Comparison of ENCODE assay signal across 29 cellular contexts in genomic region chr5:83469075-83469474, GRCh38. TPM values are rescaled to one million over a fixed set of nuclear protein-coding genes. Genes with fewer than 3 reads are reported as not detected.
"Had no signal": no experiment of that assay in that cellular context is flagged by ENCODE, and none has a peak within 500 bp of the region (broad histone marks: within the 10 kb centered on the region; RNA-seq: fewer than 3 reads in every experiment).

No MANE protein-coding gene starts in this region.

- DNase-seq: activated B cell treated with CpG ODN at 0.5 μM for 24 hours; activated CD4-positive, alpha-beta memory T cell treated with anti-CD3 and anti-CD28 coated beads, Interleukin-2, amount 10 ng/mL, durations not matched to agents 7 days and 5 days; activated CD4-positive, alpha-beta T cell treated with anti-CD3 and anti-CD28 coated beads, Interleukin-2, amount 10 ng/mL, durations not matched to agents 24 days and 14 days; activated CD8-positive, alpha-beta memory T cell treated with anti-CD3 and anti-CD28 coated beads, Interleukin-2, amount 50 U/mL, for 48 hours; activated gamma-delta T cell; activated naive CD4-positive, alpha-beta T cell; activated naive CD4-positive, alpha-beta T cell treated with anti-CD3 and anti-CD28 coated beads, Interleukin-2, amount 10 ng/mL, durations not matched to agents 7 days and 5 days; activated naive CD8-positive, alpha-beta T cell treated with anti-CD3 and anti-CD28 coated beads, Interleukin-2, amount 10 ng/mL, durations not matched to agents 7 days and 5 days; activated T-cell treated with anti-CD3 and anti-CD28 coated beads for 4 hours; activated T-cell treated with anti-CD3 and anti-CD28 coated beads, Interleukin-2, amount 50 U/mL, for 24 hours; activated T-cell treated with anti-CD3 and anti-CD28 coated beads, Interleukin-2, amount 50 U/mL, for 72 hours; central memory CD4-positive, alpha-beta T cell; cerebellar nuclear complex; colonic mucosa; effector CD8-positive, alpha-beta T cell; foreskin fibroblast; head of caudate nucleus; T-helper 1 cell; T-helper 17 cell; T1000; WERI-Rb-1 had no signal

- H3K4me3 Mint-ChIP-seq: activated B cell treated with CpG ODN at 0.5 μM for 24 hours; activated CD4-positive, alpha-beta memory T cell treated with anti-CD3 and anti-CD28 coated beads, Interleukin-2, amount 10 ng/mL, durations not matched to agents 7 days and 5 days; activated CD4-positive, alpha-beta T cell treated with anti-CD3 and anti-CD28 coated beads, Interleukin-2, amount 10 ng/mL, durations not matched to agents 24 days and 14 days; activated naive CD4-positive, alpha-beta T cell treated with anti-CD3 and anti-CD28 coated beads, Interleukin-2, amount 10 ng/mL, durations not matched to agents 7 days and 5 days; activated naive CD8-positive, alpha-beta T cell treated with anti-CD3 and anti-CD28 coated beads, Interleukin-2, amount 10 ng/mL, durations not matched to agents 7 days and 5 days; activated T-cell treated with anti-CD3 and anti-CD28 coated beads, Interleukin-2, amount 50 U/mL, for 24 hours; activated T-cell treated with anti-CD3 and anti-CD28 coated beads, Interleukin-2, amount 50 U/mL, for 72 hours; T-helper 17 cell; T-helper 2 cell treated with Interferon-gamma antibody and Interleukin-4, amounts not matched to agents 5 μg/mL and 100 μg/mL, for 36 hours had no signal

- H3K9me3 Mint-ChIP-seq: activated B cell treated with CpG ODN at 0.5 μM for 24 hours; activated CD4-positive, alpha-beta memory T cell treated with anti-CD3 and anti-CD28 coated beads, Interleukin-2, amount 10 ng/mL, durations not matched to agents 7 days and 5 days; activated CD4-positive, alpha-beta T cell treated with anti-CD3 and anti-CD28 coated beads, Interleukin-2, amount 10 ng/mL, durations not matched to agents 24 days and 14 days had no signal

- H3K36me3 Mint-ChIP-seq: activated naive CD8-positive, alpha-beta T cell treated with anti-CD3 and anti-CD28 coated beads, Interleukin-2, amount 10 ng/mL, durations not matched to agents 7 days and 5 days; brain had no signal

- FAIRE-seq: endometrium, endothelial cell of umbilical vein, frontal cortex had no signal

- H3K27ac Mint-ChIP-seq: activated B cell treated with CpG ODN at 0.5 μM for 24 hours; activated CD4-positive, alpha-beta memory T cell treated with anti-CD3 and anti-CD28 coated beads, Interleukin-2, amount 10 ng/mL, durations not matched to agents 7 days and 5 days; activated CD4-positive, alpha-beta T cell treated with anti-CD3 and anti-CD28 coated beads, Interleukin-2, amount 10 ng/mL, durations not matched to agents 24 days and 14 days; activated naive CD4-positive, alpha-beta T cell treated with anti-CD3 and anti-CD28 coated beads, Interleukin-2, amount 10 ng/mL, durations not matched to agents 7 days and 5 days; activated naive CD4-positive, alpha-beta T cell treated with anti-CD3 and anti-CD28 coated beads, Interleukin-2, amount 50 U/mL, for 72 hours; activated naive CD8-positive, alpha-beta T cell treated with anti-CD3 and anti-CD28 coated beads, Interleukin-2, amount 10 ng/mL, durations not matched to agents 7 days and 5 days; activated T-cell treated with anti-CD3 and anti-CD28 coated beads, Interleukin-2, amount 50 U/mL, for 24 hours; activated T-cell treated with anti-CD3 and anti-CD28 coated beads, Interleukin-2, amount 50 U/mL, for 72 hours; T-helper 17 cell; T-helper 2 cell treated with Interferon-gamma antibody and Interleukin-4, amounts not matched to agents 5 μg/mL and 100 μg/mL, for 36 hours had no signal

- ATAC-seq: activated CD4-positive, CD25-positive, alpha-beta regulatory T cell treated with anti-CD3 and anti-CD28 coated beads, Interleukin-2, amount 50 U/mL, for 24 hours; activated naive CD4-positive, alpha-beta T cell treated with anti-CD3 and anti-CD28 coated beads, Interleukin-2, amount 50 U/mL, for 72 hours; activated T-cell treated with anti-CD3 and anti-CD28 coated beads, Interleukin-2, amount 50 U/mL, for 72 hours; esophagus mucosa; T-helper 17 cell had no signal

RNA-seq across cellular contexts. Expression of gene VCAN, which starts 2.5 kb away (rescaled TPM):
- total RNA-seq: activated CD4-positive, alpha-beta T cell treated with anti-CD3 and anti-CD28 coated beads, Interleukin-2, amount 10 ng/mL, durations not matched to agents 24 days and 14 days had no signal
